20 cellular contexts compared by ENCODE assay signal in genomic region chr11:91927448-91927847, GRCh38.
DNase-seq lines count a peak whose midpoint lies in the region; ATAC-seq and TF ChIP-seq lines count a peak whose summit lies in the region.
"Had no signal": no experiment of that assay in that cellular context is flagged by ENCODE, and none has a peak within 500 bp of the region (broad histone marks: within the 10 kb centered on the region; RNA-seq: fewer than 3 reads in every experiment).

No MANE protein-coding gene starts in this region.

- intact Hi-C loops in mucosa of descending colon (cut with DNase I, micrococcal nuclease) = no loop called here
- intact Hi-C loops in sigmoid colon (cut with DNase I) = no loop called here

- H3K4me3 ChIP-seq in Loucy (ENCODE audit: low read length, poor library complexity, severe bottlenecking) = no peak overlapping the region
- no peak overlapping the region for H3K4me3 ChIP-seq in mucosa of descending colon
- H3K4me3 ChIP-seq in sigmoid colon = no peak overlapping the region

- TF ChIP-seq POLR2A in sigmoid colon (IDR thresholded peaks at IDR 0.05) = no peak

- H3K9ac ChIP-seq in Loucy (ENCODE audit: low read depth, low read length, poor library complexity, severe bottlenecking) = peak overlapping the region; percentile 21

- TF ChIP-seq EP300 in sigmoid colon (IDR thresholded peaks at IDR 0.05) = no peak

- WGBS in sigmoid colon, 2 donors = 9 to 45% methylated on average over 2 of the region's 2 CpGs

- H3F3A ChIP-seq in Loucy (ENCODE audit: low read depth) = peaks cover 4% of the 10 kb centered on the region; the same call in 1 of the 2 replicates

- H3K4me1 ChIP-seq in Loucy (ENCODE audit: insufficient read depth, low read length, poor library complexity, severe bottlenecking) (peaks cover 29% of the 10 kb centered on the region), mucosa of descending colon (ENCODE audit: low read depth) (no peaks in the 10 kb centered on the region), sigmoid colon (peaks cover 0 to 26% (median 23%) of the 10 kb centered on the region in 4 donors)
- H3K4me1 ChIP-seq: BE2C had no signal

- peak; percentile 94 for ATAC-seq in mucosa of descending colon
- ATAC-seq in HG03139 (IDR thresholded peaks at IDR 0.05; ENCODE audit: unreplicated experiment) = no peak
- ATAC-seq in GM19463 (IDR thresholded peaks at IDR 0.05; ENCODE audit: unreplicated experiment) = no peak
- ATAC-seq: HCT116, HepG2 had no signal

- H4K20me1 ChIP-seq in Loucy (ENCODE audit: insufficient read depth, low read length, poor library complexity, severe bottlenecking) = no peaks in the 10 kb centered on the region

- DNase-seq in NCI-H69 (lab: John Stamatoyannopoulos, UW) (peak; percentile 52), mucosa of descending colon (peak in 1 of 3 donors; percentile 24), sigmoid colon (no peak), NOMO-1 treated with DMSO at 0.1 percent for 48 hours (lab: John Stamatoyannopoulos, UW; ENCODE audit: unreplicated experiment) (no peak)
- DNase-seq: ACHN; CD4-positive, CD25-positive, alpha-beta regulatory T cell; CD8-positive, alpha-beta memory T cell; COR-L47; DMS 273 treated with DMSO at 0.1 percent for 48 hours; DMS79 treated with DMSO at 0.1 percent for 48 hours; GF-D8; GOT3; H7; HFFc6 had no signal

- peak overlapping the region in 3 of 4 donors; percentile 64 to 68 (median 67) for H3K27ac ChIP-seq in sigmoid colon

- H3K79me2 ChIP-seq in Loucy (ENCODE audit: insufficient read depth, low read length) = no peaks in the 10 kb centered on the region

- H3K4me2 ChIP-seq in Loucy (ENCODE audit: low read depth, low read length, poor library complexity, severe bottlenecking) = peak overlapping the region; percentile 5

- H3K9me3 ChIP-seq in Loucy (ENCODE audit: insufficient read depth, low read depth, low read length) (no peaks in the 10 kb centered on the region), mucosa of descending colon (no peaks in the 10 kb centered on the region), sigmoid colon (no peaks in the 10 kb centered on the region)
- H3K9me3 ChIP-seq: BE2C had no signal

- H2AFZ ChIP-seq in Loucy (ENCODE audit: low read length) = 0 out of 2 replicates have a peak overlapping the region, but pooled peaks have one; percentile 1

- H3K36me3 ChIP-seq in Loucy (ENCODE audit: insufficient read depth, low read length) (no peaks in the 10 kb centered on the region; the same call in 1 of the 2 replicates), mucosa of descending colon (ENCODE audit: low read depth) (no peaks in the 10 kb centered on the region), sigmoid colon (no peaks in the 10 kb centered on the region)
- H3K36me3 ChIP-seq: BE2C had no signal

- TF ChIP-seq CTCF in Loucy (conservative IDR thresholded peaks at IDR 0.05; ENCODE audit: low read length) = no peak
- TF ChIP-seq CTCF in mucosa of descending colon (IDR thresholded peaks at IDR 0.05) = no peak
- no peak for TF ChIP-seq CTCF in sigmoid colon (IDR thresholded peaks at IDR 0.05)

- H3K27me3 ChIP-seq in Loucy (ENCODE audit: insufficient read depth, low read length, poor library complexity, severe bottlenecking) (no peaks in the 10 kb centered on the region), sigmoid colon (no peaks in the 10 kb centered on the region)
- H3K27me3 ChIP-seq: BE2C had no signal

- no peaks in the 10 kb centered on the region for H3K9me2 ChIP-seq in Loucy (replicated peaks; ENCODE audit: low read depth, low read length)
